In genomic region chr15:79956354-79956939, GRCh38 we compare ENCODE assay signal across 2 cellular contexts.
TF ChIP-seq lines count a peak whose summit lies in the region.

No MANE protein-coding gene starts in this region.

TF ChIP-seq in IMR-90, 13 proteins besides CTCF, POLR2A, EP300 and RAD21:
- TF ChIP-seq MAZ (IDR thresholded peaks at IDR 0.05; ENCODE audit: borderline replicate concordance, low read depth, low read length) (no peak), MAFK (IDR thresholded peaks at IDR 0.05; ENCODE audit: low read depth, low read length) (no peak), RFX5 (IDR thresholded peaks at IDR 0.05; ENCODE audit: low read depth, low read length) (no peak)

TF ChIP-seq in H1, 55 proteins besides CTCF, POLR2A, EP300 and RAD21:
- TF ChIP-seq MAX (IDR thresholded peaks at IDR 0.05) (no peak), ZNF274 (IDR thresholded peaks at IDR 0.05; ENCODE audit: borderline replicate concordance, extremely low read depth, low read length) (no peak), RXRA (IDR thresholded peaks at IDR 0.05; ENCODE audit: insufficient read depth, low read depth, low read length) (no peak), CTBP2 (IDR thresholded peaks at IDR 0.05; ENCODE audit: borderline replicate concordance, insufficient read depth, insufficient read length, low read length) (no peak), HDAC2 (IDR thresholded peaks at IDR 0.05; ENCODE audit: borderline replicate concordance in 1 of 2, low read depth in 2 of 2, low read length in 2 of 2) (no peak), TAF7 (optimal IDR thresholded peaks at IDR 0.05; ENCODE audit: borderline replicate concordance, low read depth, low read length) (no peak), FOSL1 (IDR thresholded peaks at IDR 0.05; ENCODE audit: insufficient read depth, low read depth, low read length) (no peak), CHD2 (IDR thresholded peaks at IDR 0.05; ENCODE audit: low read length) (no peak), RNF2 (IDR thresholded peaks at IDR 0.05; ENCODE audit: borderline replicate concordance, low read depth, low read length, missing control alignments, poor library complexity, severe bottlenecking) (no peak), PHF8 (conservative IDR thresholded peaks at IDR 0.05; ENCODE audit: low read depth, low read length) (no peak), CREB1 (IDR thresholded peaks at IDR 0.05) (no peak), SAP30 (IDR thresholded peaks at IDR 0.05; ENCODE audit: insufficient read depth, insufficient replicate concordance, low read length) (no peak), BCL11A (IDR thresholded peaks at IDR 0.05; ENCODE audit: low read depth in 2 of 2, low read length in 2 of 2) (no peak), POU5F1 (IDR thresholded peaks at IDR 0.05; ENCODE audit: low read depth, low read length) (no peak), KDM5A (IDR thresholded peaks at IDR 0.05; ENCODE audit: low read length) (no peak), TEAD4 (IDR thresholded peaks at IDR 0.05; ENCODE audit: low read depth, low read length) (no peak), TCF12 (IDR thresholded peaks at IDR 0.05; ENCODE audit: low read depth, low read length) (no peak), GABPA (IDR thresholded peaks at IDR 0.05; ENCODE audit: borderline replicate concordance, insufficient read depth, low read length) (no peak), NRF1 (IDR thresholded peaks at IDR 0.05; ENCODE audit: low read depth, low read length) (no peak), EZH2 (IDR thresholded peaks at IDR 0.05; ENCODE audit: low read depth, low read length, severe bottlenecking) (no peak)
